In genomic region chr6:146422789-146423188, GRCh38 we compare ENCODE assay signal across 19 cellular contexts.
DNase-seq lines count a peak whose midpoint lies in the region; ATAC-seq and TF ChIP-seq lines count a peak whose summit lies in the region.
"Had no signal": no experiment of that assay in that cellular context is flagged by ENCODE, and none has a peak within 500 bp of the region (broad histone marks: within the 10 kb centered on the region; RNA-seq: fewer than 3 reads in every experiment).

No MANE protein-coding gene starts in this region.

- peak overlapping the region; percentile 22 for H3K27ac Mint-ChIP-seq in dendritic cell treated with granulocyte-macrophage colony-stimulating factor and Interleukin-4, amounts not matched to agents 40 ng/mL and 50 ng/mL, for 4 days
- H3K27ac Mint-ChIP-seq in H9: no peak overlapping the region
- H3K27ac Mint-ChIP-seq: CD14-positive monocyte; CD4-positive, alpha-beta T cell; CD8-positive, alpha-beta memory T cell; GM23338 had no signal

- ATAC-seq in HG02938 (IDR thresholded peaks at IDR 0.05; ENCODE audit: unreplicated experiment): no peak
- ATAC-seq in GM18868 (IDR thresholded peaks at IDR 0.05; ENCODE audit: unreplicated experiment): no peak
- ATAC-seq: A549, GM23338 had no signal

- no peak for TF ChIP-seq CTCF in Loucy (conservative IDR thresholded peaks at IDR 0.05; ENCODE audit: low read length)
- no peak for TF ChIP-seq CTCF in H9 (conservative IDR thresholded peaks at IDR 0.05)

- intact Hi-C loops in dendritic cell treated with granulocyte-macrophage colony-stimulating factor and Interleukin-4, amounts not matched to agents 40 ng/mL and 50 ng/mL, for 4 days (cut with micrococcal nuclease): no loop called here

- H3K9me3 ChIP-seq in BLaER1 (no peaks in the 10 kb centered on the region), Loucy (ENCODE audit: insufficient read depth, low read depth, low read length) (no peaks in the 10 kb centered on the region), neuron (ENCODE audit: low read length) (no peaks in the 10 kb centered on the region), H9 (ENCODE audit: control insufficient read depth, low read depth, low read length) (no peaks in the 10 kb centered on the region)
- H3K9me3 ChIP-seq: A549 had no signal

- no peak overlapping the region for H2BK5ac ChIP-seq in H9 (ENCODE audit: insufficient read length, low read length)

- no peak overlapping the region for H2AK5ac ChIP-seq in H9 (ENCODE audit: insufficient read length, low read length)

- no peak overlapping the region for H4K8ac ChIP-seq in H9 (replicated peaks; ENCODE audit: insufficient read length, low read depth, low read length)

- H3K23ac ChIP-seq in H9 (ENCODE audit: insufficient read length, low read depth, low read length): no peak overlapping the region

- H3K27me3 Mint-ChIP-seq in dendritic cell treated with granulocyte-macrophage colony-stimulating factor and Interleukin-4, amounts not matched to agents 40 ng/mL and 50 ng/mL, for 4 days: no peaks in the 10 kb centered on the region
- H3K27me3 Mint-ChIP-seq in H9 (ENCODE audit: low read depth): peaks cover 2% of the 10 kb centered on the region; the same call in 1 of the 2 replicates

- no peaks in the 10 kb centered on the region for H3K27me3 ChIP-seq in BLaER1
- H3K27me3 ChIP-seq in Loucy (ENCODE audit: insufficient read depth, low read length, poor library complexity, severe bottlenecking): no peaks in the 10 kb centered on the region
- H3K27me3 ChIP-seq in neuron (ENCODE audit: insufficient read depth, low read length): no peaks in the 10 kb centered on the region
- H3K27me3 ChIP-seq in H9 (ENCODE audit: insufficient read depth, low read length): no peaks in the 10 kb centered on the region

- no peak overlapping the region for H2BK120ac ChIP-seq in H9 (ENCODE audit: low read depth, low read length, poor library complexity, severe bottlenecking)

- no peaks in the 10 kb centered on the region for H3K79me1 ChIP-seq in H9 (ENCODE audit: insufficient read depth, low read depth, low read length, poor library complexity, severe bottlenecking)

- no peaks in the 10 kb centered on the region for H3K79me2 ChIP-seq in Loucy (ENCODE audit: insufficient read depth, low read length)
- no peaks in the 10 kb centered on the region for H3K79me2 ChIP-seq in H9 (ENCODE audit: insufficient read depth, low read length)

- no peaks in the 10 kb centered on the region for H3K9me3 Mint-ChIP-seq in dendritic cell treated with granulocyte-macrophage colony-stimulating factor and Interleukin-4, amounts not matched to agents 40 ng/mL and 50 ng/mL, for 4 days
- peaks cover 0 to 2% of the 10 kb centered on the region in 2 experiments; a peak in 1 of 5 replicates for H3K9me3 Mint-ChIP-seq in H9
- H3K9me3 Mint-ChIP-seq: CD4-positive, alpha-beta T cell; GM23338 had no signal

- H3K27ac ChIP-seq in BLaER1 (peak overlapping the region; percentile 10; the same call in 1 of the 2 replicates), H9 (ENCODE audit: insufficient read length, low read depth, low read length) (no peak overlapping the region)
- H3K27ac ChIP-seq: A549 had no signal

- no peaks in the 10 kb centered on the region for H3K23me2 ChIP-seq in H9 (ENCODE audit: insufficient read length, low read depth, low read length, poor library complexity, severe bottlenecking)

- H3K4me3 ChIP-seq in BLaER1 (0 out of 2 replicates have a peak overlapping the region, but pooled peaks have one; percentile 4), Loucy (ENCODE audit: low read length, poor library complexity, severe bottlenecking) (peak overlapping the region; percentile 55), neuron (ENCODE audit: low read length) (no peak overlapping the region)
- H3K4me3 ChIP-seq: A549, GM23338 had no signal

- H3K18ac ChIP-seq in H9 (ENCODE audit: insufficient read length, low read depth, low read length): no peak overlapping the region

- WGBS in H9 (ENCODE audit: extremely low coverage, insufficient read length, low lambda C conversion rate): no CpG with 5 or more reads among the region's 1 CpG

- H2BK20ac ChIP-seq in H9 (ENCODE audit: low read depth, low read length, poor library complexity, severe bottlenecking): no peak overlapping the region

- H3K4me3 Mint-ChIP-seq in dendritic cell treated with granulocyte-macrophage colony-stimulating factor and Interleukin-4, amounts not matched to agents 40 ng/mL and 50 ng/mL, for 4 days: no peak overlapping the region
- no peak overlapping the region for H3K4me3 Mint-ChIP-seq in H9
- H3K4me3 Mint-ChIP-seq: CD4-positive, alpha-beta T cell; CD8-positive, alpha-beta memory T cell; GM23338 had no signal

- H3F3A ChIP-seq in Loucy (ENCODE audit: low read depth): peaks cover 7% of the 10 kb centered on the region

- H3K9me2 ChIP-seq in Loucy (replicated peaks; ENCODE audit: low read depth, low read length): no peaks in the 10 kb centered on the region

- H2BK12ac ChIP-seq in H9 (ENCODE audit: insufficient read length, low read depth, low read length): no peak overlapping the region

- DNase-seq in H9: no peak
- DNase-seq in COLO829 (ENCODE audit: low spot score): no peak
- DNase-seq: 8988T; Calu3; CD4-positive, alpha-beta T cell; CD8-positive, alpha-beta memory T cell; COR-L47; DMS153; DND-41; HCEC 1CT had no signal

- H3K36me3 Mint-ChIP-seq in dendritic cell treated with granulocyte-macrophage colony-stimulating factor and Interleukin-4, amounts not matched to agents 40 ng/mL and 50 ng/mL, for 4 days (ENCODE audit: low read depth): no peaks in the 10 kb centered on the region
- no peaks in the 10 kb centered on the region for H3K36me3 Mint-ChIP-seq in H9 (ENCODE audit: insufficient read depth in 1 of 3, low read depth in 3 of 3)
- H3K36me3 Mint-ChIP-seq: CD14-positive monocyte; CD8-positive, alpha-beta memory T cell had no signal

- peak overlapping the region; percentile 35; the same call in 1 of the 2 replicates for H3K9ac ChIP-seq in BLaER1
- H3K9ac ChIP-seq in Loucy (ENCODE audit: low read depth, low read length, poor library complexity, severe bottlenecking): peak overlapping the region; percentile 58
- no peak overlapping the region for H3K9ac ChIP-seq in H9 (ENCODE audit: extremely low read depth, insufficient read length, low read length)

- no peak overlapping the region for H3K14ac ChIP-seq in H9 (ENCODE audit: insufficient read depth, low read length)

- no peak overlapping the region for H2BK15ac ChIP-seq in H9 (ENCODE audit: low read depth, low read length)

- peaks cover 33% of the 10 kb centered on the region for H3K4me1 ChIP-seq in BLaER1
- peaks cover 82% of the 10 kb centered on the region for H3K4me1 ChIP-seq in Loucy (ENCODE audit: insufficient read depth, low read length, poor library complexity, severe bottlenecking)
- peaks cover 11% of the 10 kb centered on the region for H3K4me1 ChIP-seq in neuron (ENCODE audit: insufficient read depth, low read length)
- no peaks in the 10 kb centered on the region for H3K4me1 ChIP-seq in H9 (ENCODE audit: insufficient read depth, low read length)
- H3K4me1 ChIP-seq: A549 had no signal

- no peak overlapping the region for H3K4ac ChIP-seq in H9 (ENCODE audit: low read depth, low read length)

- no peaks in the 10 kb centered on the region for H4K20me1 ChIP-seq in BLaER1
- H4K20me1 ChIP-seq in Loucy (ENCODE audit: insufficient read depth, low read length, poor library complexity, severe bottlenecking): no peaks in the 10 kb centered on the region
- H4K20me1 ChIP-seq in H9 (ENCODE audit: control insufficient read depth, insufficient read depth, insufficient read length): no peaks in the 10 kb centered on the region

- H3K4me2 ChIP-seq in BLaER1 (peak overlapping the region; percentile 78), Loucy (ENCODE audit: low read depth, low read length, poor library complexity, severe bottlenecking) (peak overlapping the region; percentile 65), H9 (ENCODE audit: insufficient read depth, insufficient read length, low read length) (no peak overlapping the region)
- H3K4me2 ChIP-seq: A549, GM23338 had no signal

- H4K91ac ChIP-seq in H9 (ENCODE audit: insufficient read length, low read depth, low read length): no peak overlapping the region

- H3K4me1 Mint-ChIP-seq in dendritic cell treated with granulocyte-macrophage colony-stimulating factor and Interleukin-4, amounts not matched to agents 40 ng/mL and 50 ng/mL, for 4 days (ENCODE audit: low read depth): no peaks in the 10 kb centered on the region
- H3K4me1 Mint-ChIP-seq in H9: peaks cover 1 to 3% of the 10 kb centered on the region in 2 experiments; a peak in 3 of 4 replicates
- H3K4me1 Mint-ChIP-seq: CD8-positive, alpha-beta memory T cell had no signal

- H3K56ac ChIP-seq in H9 (ENCODE audit: insufficient read length, low read depth, low read length): no peak overlapping the region

- H4K5ac ChIP-seq in H9 (ENCODE audit: insufficient read length, low read depth, low read length): no peak overlapping the region

- no peak overlapping the region for H3T11ph ChIP-seq in H9 (ENCODE audit: low read length)

- H3K36me3 ChIP-seq in BLaER1: no peaks in the 10 kb centered on the region
- no peaks in the 10 kb centered on the region for H3K36me3 ChIP-seq in Loucy (ENCODE audit: insufficient read depth, low read length)
- no peaks in the 10 kb centered on the region for H3K36me3 ChIP-seq in neuron (ENCODE audit: insufficient read depth, low read length)

- H2AFZ ChIP-seq in Loucy (ENCODE audit: low read length) (no peak overlapping the region), neuron (ENCODE audit: low read depth, low read length) (peak overlapping the region; percentile 91), H9 (ENCODE audit: low read length) (no peak overlapping the region)
